ENCODE assay signal across 16 cellular contexts in genomic region chr7:157688439-157689268, GRCh38.
A peak's percentile ranks its signal among the peaks of the same experiment; 100 is the strongest.
DNase-seq lines count a peak whose midpoint lies in the region; ATAC-seq, FAIRE-seq and TF ChIP-seq lines count a peak whose summit lies in the region.
"Had no signal": no experiment of that assay in that cellular context is flagged by ENCODE, and none has a peak within 500 bp of the region (broad histone marks: within the 10 kb centered on the region; RNA-seq: fewer than 3 reads in every experiment).

No MANE protein-coding gene starts in this region.

- H3K9me2 ChIP-seq in Karpas-422 (replicated peaks; ENCODE audit: insufficient read depth, low read length), result no peaks in the 10 kb centered on the region

- H3K36me3 ChIP-seq in heart right ventricle (no peaks in the 10 kb centered on the region), astrocyte (ENCODE audit: insufficient read depth, low read length) (no peaks in the 10 kb centered on the region), upper lobe of right lung (no peaks in the 10 kb centered on the region), Karpas-422 (ENCODE audit: insufficient read depth, low read length) (no peaks in the 10 kb centered on the region)
- H3K36me3 ChIP-seq: colonic mucosa, esophagus muscularis mucosa, neutrophil had no signal

- H3K27ac ChIP-seq in heart right ventricle, result no peak overlapping the region
- H3K27ac ChIP-seq in astrocyte (ENCODE audit: low read depth, low read length), result no peak overlapping the region
- H3K27ac ChIP-seq in upper lobe of right lung, result no peak overlapping the region
- no peak overlapping the region for H3K27ac ChIP-seq in Karpas-422 (ENCODE audit: low read length)
- H3K27ac ChIP-seq: colonic mucosa, esophagus muscularis mucosa, neutrophil had no signal

- no peak for FAIRE-seq in astrocyte (lab: Jason Lieb, UNC)
- FAIRE-seq: D721Med had no signal

- H3K4me2 ChIP-seq in astrocyte (ENCODE audit: low read length), result peak overlapping the region; percentile 89
- H3K4me2 ChIP-seq in Karpas-422 (ENCODE audit: low read depth, low read length, poor library complexity, severe bottlenecking), result no peak overlapping the region

- H3K9ac ChIP-seq in astrocyte (ENCODE audit: low read length), result peak overlapping the region; percentile 14
- no peak overlapping the region for H3K9ac ChIP-seq in Karpas-422 (ENCODE audit: low read length)

- WGBS in heart right ventricle, 2 donors, result 6 to 8% methylated on average over 58 to 68 of the region's 68 CpGs

- H3K9me3 ChIP-seq in heart right ventricle, result no peaks in the 10 kb centered on the region
- no peaks in the 10 kb centered on the region for H3K9me3 ChIP-seq in astrocyte (ENCODE audit: insufficient read depth, low read depth, low read length)
- H3K9me3 ChIP-seq in upper lobe of right lung, result no peaks in the 10 kb centered on the region
- H3K9me3 ChIP-seq in Karpas-422 (ENCODE audit: low read length), result no peaks in the 10 kb centered on the region; the same call in 1 of the 2 replicates
- H3K9me3 ChIP-seq: colonic mucosa, esophagus muscularis mucosa, neutrophil had no signal

- H4K20me1 ChIP-seq in astrocyte (ENCODE audit: insufficient read depth, low read length) (peaks cover 9% of the 10 kb centered on the region), Karpas-422 (ENCODE audit: insufficient read depth, low read depth, low read length) (no peaks in the 10 kb centered on the region)

- intact Hi-C loops in heart right ventricle (cut with DNase I), result no loop called here
- intact Hi-C loops in left cardiac atrium (cut with DNase I), result no loop called here
- intact Hi-C loops in upper lobe of right lung (cut with DNase I), result no loop called here

- H3K27ac Mint-ChIP-seq in astrocyte (ENCODE audit: unreplicated experiment), result no peak overlapping the region
- H3K27ac Mint-ChIP-seq: activated T-cell treated with anti-CD3 and anti-CD28 coated beads, Interleukin-2, amount 50 U/mL, for 72 hours had no signal

- peak overlapping the region in 8 of 10 donors; percentile 1 to 59 (median 38) for H3K4me3 ChIP-seq in heart right ventricle
- H3K4me3 ChIP-seq in astrocyte (ENCODE audit: insufficient read depth, low read depth, low read length), result peak overlapping the region; percentile 17
- H3K4me3 ChIP-seq in upper lobe of right lung, result no peak overlapping the region
- H3K4me3 ChIP-seq in Karpas-422 (ENCODE audit: low read length), result no peak overlapping the region
- H3K4me3 ChIP-seq: colonic mucosa had no signal

- H3K36me3 Mint-ChIP-seq in astrocyte (ENCODE audit: low read depth, unreplicated experiment), result no peaks in the 10 kb centered on the region

- H3K27me3 Mint-ChIP-seq in astrocyte (ENCODE audit: low read depth, unreplicated experiment), result no peaks in the 10 kb centered on the region

- ATAC-seq in heart right ventricle (no peak), left cardiac atrium (no peak), upper lobe of right lung (no peak), GM18873 (IDR thresholded peaks at IDR 0.05; ENCODE audit: low FRiP score, unreplicated experiment) (no peak)
- ATAC-seq: activated T-cell treated with anti-CD3 and anti-CD28 coated beads, Interleukin-2, amount 50 U/mL, for 72 hours; stimulated activated naive B cell treated with anti-CD40 and anti-IgM and Interleukin-4, amounts not matched to agents 10 μg/mL and 1 μg/mL and 100 μg/mL, for 72 hours had no signal

- no peaks in the 10 kb centered on the region for H3K4me1 Mint-ChIP-seq in astrocyte (ENCODE audit: low read depth, unreplicated experiment)

- H2AFZ ChIP-seq in astrocyte (ENCODE audit: low read depth, low read length), result no peak overlapping the region
- no peak overlapping the region for H2AFZ ChIP-seq in Karpas-422 (ENCODE audit: low read length)

- H3K4me3 Mint-ChIP-seq in astrocyte (ENCODE audit: unreplicated experiment), result no peak overlapping the region
- H3K4me3 Mint-ChIP-seq: activated T-cell treated with anti-CD3 and anti-CD28 coated beads, Interleukin-2, amount 50 U/mL, for 72 hours; stimulated activated naive B cell treated with anti-CD40 and anti-IgM and Interleukin-4, amounts not matched to agents 10 μg/mL and 1 μg/mL and 100 μg/mL, for 72 hours had no signal

- H3K9me3 Mint-ChIP-seq in astrocyte (ENCODE audit: unreplicated experiment), result peaks cover 15% of the 10 kb centered on the region
- H3K9me3 Mint-ChIP-seq: activated T-cell treated with anti-CD3 and anti-CD28 coated beads, Interleukin-2, amount 50 U/mL, for 72 hours; stimulated activated naive B cell treated with anti-CD40 and anti-IgM and Interleukin-4, amounts not matched to agents 10 μg/mL and 1 μg/mL and 100 μg/mL, for 72 hours had no signal

- TF ChIP-seq CTCF in heart right ventricle (IDR thresholded peaks at IDR 0.05), result no peak
- TF ChIP-seq CTCF in astrocyte (IDR thresholded peaks at IDR 0.05; ENCODE audit: insufficient read depth, low read depth, low read length), result no peak
- no peak for TF ChIP-seq CTCF in upper lobe of right lung (IDR thresholded peaks at IDR 0.05)

- DNase-seq in heart right ventricle, result no peak
- DNase-seq in left cardiac atrium, result no peak
- DNase-seq in astrocyte (ENCODE audit: low read depth), result no peak
- peak; percentile 87 for DNase-seq in mesenteric fat pad (ENCODE audit: low spot score)
- peak; percentile 59 for DNase-seq in upper lobe of right lung
- DNase-seq in Karpas-422, result no peak
- DNase-seq in GM03348 (ENCODE audit: low spot score), result no peak
- DNase-seq: activated CD4-positive, alpha-beta T cell treated with anti-CD3 and anti-CD28 coated beads, Interleukin-2, amount 50 U/mL, for 1 hour; activated T-cell treated with anti-CD3 and anti-CD28 coated beads, Interleukin-2, amount 50 U/mL, for 72 hours; colonic mucosa; NCI-H2029; stimulated activated naive B cell treated with anti-CD40 and anti-IgM and Interleukin-4, amounts not matched to agents 10 μg/mL and 1 μg/mL and 100 μg/mL, for 72 hours had no signal

- peaks cover 34 to 97% (median 95%) of the 10 kb centered on the region in 7 donors for H3K27me3 ChIP-seq in heart right ventricle
- H3K27me3 ChIP-seq in astrocyte (ENCODE audit: insufficient read depth, low read length), result peaks cover 32% of the 10 kb centered on the region
- peaks cover 95% of the 10 kb centered on the region for H3K27me3 ChIP-seq in upper lobe of right lung
- no peaks in the 10 kb centered on the region for H3K27me3 ChIP-seq in Karpas-422 (ENCODE audit: low read length)

- H3K79me2 ChIP-seq in astrocyte (ENCODE audit: insufficient read depth, low read length) (peaks cover 6% of the 10 kb centered on the region), Karpas-422 (ENCODE audit: low read length) (no peaks in the 10 kb centered on the region)

- H3K4me1 ChIP-seq in heart right ventricle (peaks cover 4 to 59% (median 49%) of the 10 kb centered on the region in 9 donors), astrocyte (ENCODE audit: insufficient read depth, low read length) (peaks cover 19% of the 10 kb centered on the region), upper lobe of right lung (peaks cover 10% of the 10 kb centered on the region), Karpas-422 (ENCODE audit: low read length) (no peaks in the 10 kb centered on the region)
- H3K4me1 ChIP-seq: colonic mucosa had no signal

Comparison
In these comparisons a context has a peak if more than half of its experiments do, and no peak if none do; other contexts are left out.
1. DNase-seq: peak in mesenteric fat pad (single experiment) and upper lobe of right lung (single experiment); none in heart right ventricle (0 of 2), left cardiac atrium (single experiment), astrocyte (single experiment), Karpas-422 (single experiment) and GM03348 (single experiment).
2. H3K4me3 ChIP-seq: peak in heart right ventricle (8 of 10) and astrocyte (single experiment); none in upper lobe of right lung (single experiment) and Karpas-422 (single experiment).